In genomic region chr22:36546092-36546804, GRCh38 we compare ENCODE assay signal across 8 cellular contexts. TPM values are rescaled to one million over a fixed set of nuclear protein-coding genes. Genes with fewer than 3 reads are reported as not detected.
DNase-seq lines count a peak whose midpoint lies in the region; ATAC-seq and TF ChIP-seq lines count a peak whose summit lies in the region.

No MANE protein-coding gene starts in this region.

- H3K27ac ChIP-seq in Panc1 (ENCODE audit: low read length), result peak overlapping the region; percentile 81
- no peak overlapping the region for H3K27ac ChIP-seq in body of pancreas
- H3K27ac ChIP-seq in testis, result no peak overlapping the region

- in situ Hi-C loops in Panc1 (cut with HindIII; ENCODE audit: low pct_unique_long_range_greater_than_20kb, low sequenced_read_pairs), result no loop called here

- POLR2A ChIA-PET in Panc1 (lab: Charles Lee), result interaction anchor here (0.7 kb wide), 1 partner anchor 16 kb away, joined by 5 read pairs; no protein-coding TSS in a partner anchor

- WGBS in body of pancreas, 2 donors, result 16 to 17% methylated on average over 22 to 23 of the region's 23 CpGs
- WGBS in testis, 2 donors, result 31 to 35% methylated on average over 23 of the region's 23 CpGs

- TF ChIP-seq CTCF in Panc1 (IDR thresholded peaks at IDR 0.05) (peak; percentile 82), body of pancreas (IDR thresholded peaks at IDR 0.05) (peak; percentile 20 to 61 (median 50)), kidney epithelial cell (IDR thresholded peaks at IDR 0.05; ENCODE audit: insufficient read depth, low read length, poor library complexity, severe bottlenecking) (peak; percentile 69), testis (IDR thresholded peaks at IDR 0.05) (peak in 2 of 3 experiments; percentile 13 to 40)

- peak; percentile 67 for ATAC-seq in Panc1
- ATAC-seq in body of pancreas, result peak; percentile 74
- no peak for ATAC-seq in GM19395 (IDR thresholded peaks at IDR 0.05; ENCODE audit: unreplicated experiment)
- ATAC-seq in GM18907 (IDR thresholded peaks at IDR 0.05; ENCODE audit: unreplicated experiment), result no peak

- H3K9me3 ChIP-seq in Panc1 (ENCODE audit: control insufficient read depth, insufficient read depth, low read depth, low read length) (no peaks in the 10 kb centered on the region), body of pancreas (no peaks in the 10 kb centered on the region), testis (no peaks in the 10 kb centered on the region)

- no peak for TF ChIP-seq POLR2A in body of pancreas (IDR thresholded peaks at IDR 0.05)
- TF ChIP-seq POLR2A in testis (IDR thresholded peaks at IDR 0.05), result no peak

- intact Hi-C loops in Panc1 (cut with micrococcal nuclease; ENCODE audit: unreplicated experiment), result loop anchor here (2.0 kb wide), 3 partner anchors 229 to 433 kb away; no protein-coding TSS in a partner anchor
- intact Hi-C loops in body of pancreas (cut with DNase I), result loop anchor here (5.0 kb wide), 2 partner anchors 226 to 316 kb away; partner anchors contain the start of gene NCF4
- intact Hi-C loops in testis (cut with DNase I; ENCODE audit: low total_unique reads), result no loop called here

- H3K4me3 ChIP-seq in Panc1 (ENCODE audit: low read depth in 2 of 2, low read length in 2 of 2), result peak overlapping the region; percentile 11 to 50; a peak in 3 of 4 replicates
- no peak overlapping the region for H3K4me3 ChIP-seq in body of pancreas
- no peak overlapping the region for H3K4me3 ChIP-seq in kidney epithelial cell (ENCODE audit: low read depth, low read length)
- no peak overlapping the region for H3K4me3 ChIP-seq in testis

- CTCF ChIA-PET in Panc1 (lab: Charles Lee), result interaction anchor here (0.6 to 1.9 kb wide), 8 partner anchors 59 to 313 kb away, joined by 4 to 8 read pairs (median 5); no protein-coding TSS in a partner anchor

- H3K36me3 ChIP-seq in Panc1 (ENCODE audit: control insufficient read depth, insufficient read depth, low read length) (no peaks in the 10 kb centered on the region), body of pancreas (replicated peaks in 1 of 2; ENCODE audit: insufficient read depth in 1 of 2, low read depth in 2 of 2) (no peaks in the 10 kb centered on the region), kidney epithelial cell (ENCODE audit: control insufficient read depth, insufficient read depth, low read length) (no peaks in the 10 kb centered on the region), testis (ENCODE audit: low read depth, missing control alignments) (no peaks in the 10 kb centered on the region)

- DNase-seq in D341Med (ENCODE audit: low spot score), result peak; percentile 90
- peak; percentile 36 for DNase-seq in HT-29 (ENCODE audit: low spot score)
- no peak for DNase-seq in Panc1 (ENCODE audit: low read depth, low spot score)
- peak; percentile 45 to 62 (median 50) for DNase-seq in body of pancreas
- DNase-seq in kidney epithelial cell (ENCODE audit: low read depth), result no peak
- DNase-seq in testis, result peak; percentile 46

- no peaks in the 10 kb centered on the region for H3K27me3 ChIP-seq in Panc1 (ENCODE audit: control insufficient read depth, insufficient read depth, low read length)
- no peaks in the 10 kb centered on the region for H3K27me3 ChIP-seq in body of pancreas
- peaks cover 6% of the 10 kb centered on the region for H3K27me3 ChIP-seq in kidney epithelial cell (ENCODE audit: control insufficient read depth, insufficient read depth, low read length)
- no peaks in the 10 kb centered on the region for H3K27me3 ChIP-seq in testis

- H3K4me1 ChIP-seq in Panc1 (ENCODE audit: control insufficient read depth, insufficient read depth, low read length), result peaks cover 35% of the 10 kb centered on the region
- H3K4me1 ChIP-seq in body of pancreas, result peaks cover 3% of the 10 kb centered on the region
- no peaks in the 10 kb centered on the region for H3K4me1 ChIP-seq in testis

- BruUV-seq in Panc1 (replicated peaks; lab: Mats Ljungman, UMichigan), result no TSS peak

RNA-seq across cellular contexts. Expression of gene EIF3D, which starts 17.3 kb away (rescaled TPM):
- 195 and 216 TPM in 2 replicates for total RNA-seq in HT-29 (2014; rRNA removed; shearing (Covaris generic))
- total RNA-seq in Panc1 (2021; ENCODE audit: unreplicated experiment) (151 TPM), body of pancreas (100 to 1,000 TPM; 136 to 177 TPM), kidney epithelial cell (551 and 619 TPM in 2 replicates), testis (100 to 1,000 TPM; 150 to 163 TPM)
- polyA plus RNA-seq in Panc1 (2012; ENCODE audit: insufficient read length), result 257 TPM
- 176 TPM for polyA plus RNA-seq in testis (ENCODE audit: insufficient read depth, low read depth, low replicate concordance)

RNA-seq across cellular contexts. Expression of gene FOXRED2, which starts 39.4 kb away (rescaled TPM):
- total RNA-seq in HT-29 (2014; rRNA removed; shearing (Covaris generic)), result 9.7 and 13.0 TPM in 2 replicates
- total RNA-seq in Panc1 (2021; ENCODE audit: unreplicated experiment) (37.7 TPM), body of pancreas (1 to 10 TPM; 2.0 to 4.9 TPM), kidney epithelial cell (13.6 and 16.6 TPM in 2 replicates), testis (10 to 100 TPM; 23.8 to 34.6 TPM)
- 24.4 TPM for polyA plus RNA-seq in Panc1 (2012; ENCODE audit: insufficient read length)
- polyA plus RNA-seq in testis (ENCODE audit: insufficient read depth, low read depth, low replicate concordance), result 17.7 TPM

Comparison
In these comparisons a context has a peak if more than half of its experiments do, and no peak if none do; other contexts are left out.
1. DNase-seq: peak in D341Med (single experiment), HT-29 (single experiment), body of pancreas (4 of 4) and testis (single experiment); none in Panc1 (single experiment) and kidney epithelial cell (single experiment).
2. ATAC-seq: peak in Panc1 (single experiment) and body of pancreas (single experiment); none in GM19395 (single experiment) and GM18907 (single experiment).
3. H3K4me3 ChIP-seq: peak in Panc1 (2 of 2); none in body of pancreas (0 of 2), kidney epithelial cell (single experiment) and testis (0 of 2).
4. CTCF ChIP-seq: peak in every context shown above with its lines; median percentile 82 in Panc1; 69 in kidney epithelial cell; 50 in body of pancreas; 26 in testis.